Comparison of ENCODE assay signal across 14 cellular contexts in the genomic region with DNA sequence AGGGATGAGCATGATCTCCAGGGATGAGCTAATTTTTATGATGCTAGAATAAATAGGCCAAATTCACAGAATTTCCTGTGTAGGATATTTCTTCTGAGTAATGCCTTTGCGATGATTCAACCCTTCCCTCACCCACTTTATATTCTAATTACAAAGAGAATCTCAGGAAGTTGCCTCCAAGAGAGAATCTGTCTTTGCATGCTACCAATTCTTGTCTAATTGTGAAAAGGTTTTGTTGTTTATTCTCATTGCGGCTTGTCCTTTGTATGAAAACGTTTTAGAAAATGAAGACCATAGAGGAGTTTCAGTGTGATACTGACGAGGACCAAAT. TPM values are rescaled to one million over a fixed set of nuclear protein-coding genes. Genes with fewer than 3 reads are reported as not detected.
DNase-seq lines count a peak whose midpoint lies in the region; ATAC-seq and TF ChIP-seq lines count a peak whose summit lies in the region.
"Had no signal": no experiment of that assay in that cellular context is flagged by ENCODE, and none has a peak within 500 bp of the region (broad histone marks: within the 10 kb centered on the region; RNA-seq: fewer than 3 reads in every experiment).

No MANE protein-coding gene starts in this region.

- no peaks in the 10 kb centered on the region; the same call in 1 of the 2 replicates for H3K9me1 ChIP-seq in IMR-90 (ENCODE audit: insufficient read depth, low read length)

- H2BK120ac ChIP-seq in IMR-90 (ENCODE audit: low read depth, low read length) = no peak overlapping the region
- H2BK120ac ChIP-seq in mesenchymal stem cell (ENCODE audit: low read depth, low read length) = no peak overlapping the region

- no peaks in the 10 kb centered on the region for H4K20me1 ChIP-seq in IMR-90 (ENCODE audit: insufficient read depth, low read length)
- H4K20me1 ChIP-seq in OCI-LY7 (ENCODE audit: insufficient read depth, low read length) = no peaks in the 10 kb centered on the region

- H2BK15ac ChIP-seq in IMR-90 (ENCODE audit: low read depth, low read length) (no peak overlapping the region), mesenchymal stem cell (ENCODE audit: low read depth, poor library complexity, severe bottlenecking) (no peak overlapping the region)

- H2BK12ac ChIP-seq in mesenchymal stem cell (ENCODE audit: low read length in 2 of 2) = no peak overlapping the region

- CTCF ChIA-PET in IMR-90 (lab: Yijun Ruan, JAX) (interaction anchor here (0.6 to 0.9 kb wide), 2 partner anchors 41 to 50 kb away, joined by 3 read pairs; no protein-coding TSS in a partner anchor), OCI-LY7 (lab: Charles Lee; ENCODE audit: unreplicated experiment) (no interaction called here)

- TF ChIP-seq CTCF in IMR-90 (conservative IDR thresholded peaks at IDR 0.05; ENCODE audit: low read depth, low read length) (no peak), OCI-LY7 (conservative IDR thresholded peaks at IDR 0.05; ENCODE audit: low read length) (no peak)

- H3K36me3 ChIP-seq in IMR-90 (ENCODE audit: control insufficient read depth, insufficient read depth, low read length) = no peaks in the 10 kb centered on the region
- H3K36me3 ChIP-seq in mesenchymal stem cell (ENCODE audit: control insufficient read depth in 1 of 2, insufficient read depth in 2 of 2, low read depth in 1 of 2, low read length in 2 of 2) = no peaks in the 10 kb centered on the region
- H3K36me3 ChIP-seq in OCI-LY7 (ENCODE audit: insufficient read depth, low read length) = no peaks in the 10 kb centered on the region
- H3K36me3 ChIP-seq: adrenal gland, tibial artery had no signal

- no peaks in the 10 kb centered on the region for H3K79me2 ChIP-seq in OCI-LY7 (ENCODE audit: insufficient read depth, low read depth, low read length)

- ATAC-seq in IMR-90 (ENCODE audit: low read depth) = peak; percentile 86

- H3K9ac ChIP-seq in IMR-90 (ENCODE audit: low read depth, low read length) (no peak overlapping the region), mesenchymal stem cell (ENCODE audit: low read length) (no peak overlapping the region)

- in situ Hi-C loops in IMR-90 (cut with MboI; ENCODE audit: low sequenced_read_pairs) = no loop called here

- TF ChIP-seq POLR2A in IMR-90 (IDR thresholded peaks at IDR 0.05; ENCODE audit: low read depth, low read length) = no peak

- H2BK5ac ChIP-seq in IMR-90 (ENCODE audit: low read depth, low read length, poor library complexity, severe bottlenecking) (no peak overlapping the region), mesenchymal stem cell (ENCODE audit: low read depth, low read length, poor library complexity, severe bottlenecking) (no peak overlapping the region)

- H3K9me3 ChIP-seq in IMR-90 (ENCODE audit: control insufficient read depth, insufficient read depth, low read length) = no peaks in the 10 kb centered on the region
- no peaks in the 10 kb centered on the region for H3K9me3 ChIP-seq in mesenchymal stem cell (ENCODE audit: control insufficient read depth, low read length)
- no peaks in the 10 kb centered on the region for H3K9me3 ChIP-seq in OCI-LY7 (ENCODE audit: low read length)
- H3K9me3 ChIP-seq: adrenal gland, tibial artery had no signal

- no peaks in the 10 kb centered on the region for H3K9me2 ChIP-seq in OCI-LY7 (ENCODE audit: insufficient read depth, low read length)

- H4K5ac ChIP-seq in IMR-90 (ENCODE audit: low read depth, low read length) = no peak overlapping the region; the same call in 1 of the 2 replicates

- H3K27ac ChIP-seq in IMR-90 (ENCODE audit: insufficient read depth, low read length) (no peak overlapping the region), mesenchymal stem cell (ENCODE audit: low read length, poor library complexity, severe bottlenecking) (no peak overlapping the region), OCI-LY7 (ENCODE audit: low read depth, low read length, poor library complexity, severe bottlenecking) (no peak overlapping the region)
- H3K27ac ChIP-seq: adrenal gland, tibial artery had no signal

- no peak overlapping the region for H3K18ac ChIP-seq in IMR-90 (ENCODE audit: low read depth, low read length)
- no peak overlapping the region for H3K18ac ChIP-seq in mesenchymal stem cell (ENCODE audit: low read depth in 1 of 2, low read length in 2 of 2)

- no peaks in the 10 kb centered on the region for H3K79me1 ChIP-seq in IMR-90 (ENCODE audit: low read depth in 1 of 2, low read length in 2 of 2)
- H3K79me1 ChIP-seq in mesenchymal stem cell (replicated peaks; ENCODE audit: low read length, poor library complexity, severe bottlenecking) = no peaks in the 10 kb centered on the region

- peaks cover 8% of the 10 kb centered on the region for H3K27me3 ChIP-seq in IMR-90 (ENCODE audit: control insufficient read depth, insufficient read depth, low read length)
- peaks cover 2 to 16% of the 10 kb centered on the region in 2 experiments for H3K27me3 ChIP-seq in mesenchymal stem cell (ENCODE audit: control insufficient read depth in 1 of 2, insufficient read depth in 1 of 2, low read length in 2 of 2)
- H3K27me3 ChIP-seq: adrenal gland, tibial artery had no signal

- WGBS in IMR-90 (ENCODE audit: extremely low coverage in 2 of 2, insufficient read length in 1 of 2), 2 experiments = no CpG with 5 or more reads among the region's 4 CpGs
- WGBS in mesenchymal stem cell = 5% methylated on average over 3 of the region's 4 CpGs

- H2AFZ ChIP-seq in IMR-90 (replicated peaks; ENCODE audit: low read length, poor library complexity) (no peak overlapping the region), mesenchymal stem cell (ENCODE audit: low read depth, low read length) (no peak overlapping the region), OCI-LY7 (ENCODE audit: low read length) (no peak overlapping the region)

- DNase-seq in EL (peak; percentile 77), IMR-90 (peak; percentile 47), astrocyte of the hippocampus (ENCODE audit: low read depth, low spot score) (peak; percentile 64), mesenchymal stem cell (peak; percentile 59), OCI-LY7 (ENCODE audit: low spot score) (no peak), DMS79 (lab: John Stamatoyannopoulos, UW) (no peak)
- no peak for DNase-seq in effector CD8-positive, alpha-beta T cell (lab: John Stamatoyannopoulos, UW)
- DNase-seq: activated CD4-positive, alpha-beta T cell treated with anti-CD3 and anti-CD28 coated beads for 1 hour; adrenal gland; midbrain; NCI-H1694 treated with DMSO at 0.1 percent for 48 hours; NCI-H82; tibial artery had no signal

- H4K91ac ChIP-seq in IMR-90 (ENCODE audit: insufficient read depth, low read depth, low read length) (no peak overlapping the region), mesenchymal stem cell (ENCODE audit: low read length) (no peak overlapping the region)

- intact Hi-C loops in IMR-90 (cut with micrococcal nuclease) (no loop called here), OCI-LY7 (cut with micrococcal nuclease; ENCODE audit: unreplicated experiment) (no loop called here)

- H3K23ac ChIP-seq in IMR-90 (ENCODE audit: low read depth, low read length) = no peak overlapping the region
- no peak overlapping the region for H3K23ac ChIP-seq in mesenchymal stem cell (ENCODE audit: low read length in 2 of 2)

- peak overlapping the region; percentile 49; the same call in 1 of the 2 replicates for H3K4me2 ChIP-seq in IMR-90 (ENCODE audit: low read depth, low read length)
- no peak overlapping the region for H3K4me2 ChIP-seq in mesenchymal stem cell (ENCODE audit: low read length, poor library complexity, severe bottlenecking)
- H3K4me2 ChIP-seq in OCI-LY7 (ENCODE audit: low read length) = no peak overlapping the region

- H3K4ac ChIP-seq in IMR-90 (ENCODE audit: low read depth, low read length) (no peak overlapping the region), mesenchymal stem cell (ENCODE audit: low read depth in 1 of 2, low read length in 2 of 2) (no peak overlapping the region)

- POLR2A ChIA-PET in IMR-90 (lab: Charles Lee; ENCODE audit: unreplicated experiment) = no interaction called here
- POLR2A ChIA-PET in OCI-LY7 (lab: Charles Lee) = interaction anchor here (0.7 to 1.3 kb wide), 3 partner anchors 9 to 26 kb away, joined by 3 to 4 read pairs (median 3); no protein-coding TSS in a partner anchor

- H4K8ac ChIP-seq in IMR-90 (ENCODE audit: low read depth in 2 of 2, low read length in 2 of 2) (peak overlapping the region in 1 of 2 experiments; percentile 66; a peak in 1 of 4 replicates), mesenchymal stem cell (ENCODE audit: low read length) (no peak overlapping the region)

- H3K14ac ChIP-seq in IMR-90 (replicated peaks; ENCODE audit: low read depth, low read length) (no peak overlapping the region), mesenchymal stem cell (ENCODE audit: low read length in 2 of 2) (no peak overlapping the region)

- peaks cover 3% of the 10 kb centered on the region for H3K4me1 ChIP-seq in IMR-90 (ENCODE audit: control insufficient read depth, insufficient read depth, low read length)
- peaks cover 5% of the 10 kb centered on the region for H3K4me1 ChIP-seq in mesenchymal stem cell (ENCODE audit: control insufficient read depth, insufficient read depth, low read depth, low read length)
- no peaks in the 10 kb centered on the region for H3K4me1 ChIP-seq in OCI-LY7 (ENCODE audit: insufficient read depth, low read length, poor library complexity, severe bottlenecking)
- H3K4me1 ChIP-seq: adrenal gland, tibial artery had no signal

- BruUV-seq in IMR-90 (replicated peaks; lab: Mats Ljungman, UMichigan) (no TSS peak), OCI-LY7 (replicated peaks; lab: Mats Ljungman, UMichigan) (no TSS peak)

- no peak overlapping the region for H3K4me3 ChIP-seq in IMR-90 (ENCODE audit: insufficient read depth, low read depth, low read length)
- H3K4me3 ChIP-seq in mesenchymal stem cell (ENCODE audit: insufficient read depth in 1 of 2, low read depth in 1 of 2, low read length in 2 of 2) = no peak overlapping the region
- H3K4me3 ChIP-seq in OCI-LY7 (ENCODE audit: low read depth, low read length, poor library complexity, severe bottlenecking) = no peak overlapping the region
- H3K4me3 ChIP-seq: adrenal gland, tibial artery had no signal

- H2AK9ac ChIP-seq in IMR-90 (replicated peaks; ENCODE audit: low read depth, low read length, poor library complexity) = no peak overlapping the region

- no peak overlapping the region for H3K56ac ChIP-seq in IMR-90 (ENCODE audit: extremely low read depth, insufficient read depth, low read length)

- no peak overlapping the region for H2AK5ac ChIP-seq in IMR-90 (ENCODE audit: low read depth, low read length)
- H2AK5ac ChIP-seq in mesenchymal stem cell (ENCODE audit: low read length, severe bottlenecking) = no peak overlapping the region

- dilution Hi-C loops in IMR-90 (cut with HindIII; ENCODE audit: low sequenced_read_pairs, unreplicated experiment) = no loop called here

- TF ChIP-seq RAD21 in IMR-90 (IDR thresholded peaks at IDR 0.05; ENCODE audit: low read length) = no peak

- peak overlapping the region; percentile 10; the same call in 1 of the 2 replicates for H2BK20ac ChIP-seq in IMR-90 (ENCODE audit: low read depth, low read length)

RNA-seq across cellular contexts. Expression of gene C7orf57, which starts 6.3 kb away (rescaled TPM):
- not detected in 2 replicates for total RNA-seq in IMR-90 (2012; rRNA removed)
- not detected in 2 replicates for polyA plus RNA-seq in IMR-90 (2012; rRNA removed)
- polyA plus RNA-seq in IMR-90 (2012; cell fraction: cytosol; rRNA removed) = not detected in 2 replicates
- not detected in 2 replicates for polyA plus RNA-seq in IMR-90 (2012; cell fraction: nucleus; rRNA removed; ENCODE audit: low replicate concordance)
- polyA plus RNA-seq in mesenchymal stem cell (2013, experiment 1 of 2) = not detected
- not detected for polyA plus RNA-seq in mesenchymal stem cell (2013, experiment 2 of 2)
- 0.25 and 0.59 TPM in 2 replicates for total RNA-seq in OCI-LY7 (2014; rRNA removed; shearing (Covaris generic))
- 0.18 and 0.29 TPM in 2 replicates for total RNA-seq in OCI-LY7 (2022)
- total RNA-seq: HepG2 had no signal
- polyA plus RNA-seq: adrenal gland, HepG2 had no signal

RNA-seq across cellular contexts. Expression of gene SUN3, which starts 12.7 kb away (rescaled TPM):
- total RNA-seq in IMR-90 (2012; rRNA removed) (not detected in 2 replicates), OCI-LY7 (2022) (2.7 and 2.9 TPM in 2 replicates)
- polyA plus RNA-seq in IMR-90 (2012; rRNA removed) = not detected in 2 replicates
- not detected in 2 replicates for polyA plus RNA-seq in IMR-90 (2012; cell fraction: cytosol; rRNA removed)
- not detected in 2 replicates for polyA plus RNA-seq in IMR-90 (2012; cell fraction: nucleus; rRNA removed; ENCODE audit: low replicate concordance)
- polyA plus RNA-seq in mesenchymal stem cell (2013, experiment 1 of 2) = not detected
- polyA plus RNA-seq in mesenchymal stem cell (2013, experiment 2 of 2) = not detected
- total RNA-seq in OCI-LY7 (2014; rRNA removed; shearing (Covaris generic)) = not detected in 2 replicates
- total RNA-seq: adrenal gland, HepG2 had no signal
- polyA plus RNA-seq: HepG2 had no signal

RNA-seq across cellular contexts. Expression of gene UPP1, which starts 47.4 kb away (rescaled TPM):
- total RNA-seq in IMR-90 (2012; rRNA removed) (3.9 and 4.2 TPM in 2 replicates), OCI-LY7 (2022) (1.8 and 2.1 TPM in 2 replicates)
- 14.5 and 17.0 TPM in 2 replicates for polyA plus RNA-seq in IMR-90 (2012; rRNA removed)
- polyA plus RNA-seq in IMR-90 (2012; cell fraction: cytosol; rRNA removed) = 13.7 and 14.6 TPM in 2 replicates
- polyA plus RNA-seq in IMR-90 (2012; cell fraction: nucleus; rRNA removed; ENCODE audit: low replicate concordance) = 47.9 and 58.8 TPM in 2 replicates
- 38.2 TPM for polyA plus RNA-seq in mesenchymal stem cell (2013, experiment 1 of 2)
- polyA plus RNA-seq in mesenchymal stem cell (2013, experiment 2 of 2) = 37.1 TPM
- total RNA-seq in OCI-LY7 (2014; rRNA removed; shearing (Covaris generic)) = 7.0 and 9.1 TPM in 2 replicates

Comparison
In these comparisons a context has a peak if more than half of its experiments do, and no peak if none do; other contexts are left out.
1. DNase-seq: peak in EL (single experiment), IMR-90 (single experiment), astrocyte of the hippocampus (single experiment) and mesenchymal stem cell (single experiment); none in OCI-LY7 (single experiment), DMS79 (single experiment) and effector CD8-positive, alpha-beta T cell (single experiment).